32 cellular contexts compared by ENCODE assay signal in genomic region chr10:100297242-100297641, GRCh38. TPM values are rescaled to one million over a fixed set of nuclear protein-coding genes. Genes with fewer than 3 reads are reported as not detected.
"Had no signal": no experiment of that assay in that cellular context is flagged by ENCODE, and none has a peak within 500 bp of the region (broad histone marks: within the 10 kb centered on the region; RNA-seq: fewer than 3 reads in every experiment).

No MANE protein-coding gene starts in this region.

- ATAC-seq: activated naive CD8-positive, alpha-beta T cell treated with anti-CD3 and anti-CD28 coated beads, Interleukin-2, amount 50 U/mL, for 24 hours; activated T-cell treated with anti-CD3 and anti-CD28 coated beads, Interleukin-2, amount 50 U/mL, for 72 hours; body of pancreas; effector memory CD8-positive, alpha-beta T cell; foreskin keratinocyte; gastrocnemius medialis; heart left ventricle had no signal

- H3K27ac ChIP-seq: adrenal gland, body of pancreas, esophagus muscularis mucosa, foreskin keratinocyte, gastrocnemius medialis, heart left ventricle had no signal

- H3K4me1 ChIP-seq: adrenal gland, body of pancreas, esophagus muscularis mucosa, foreskin keratinocyte, gastrocnemius medialis, heart left ventricle had no signal

- DNase-seq: activated CD4-positive, alpha-beta memory T cell treated with anti-CD3 and anti-CD28 coated beads, Interleukin-2, amount 10 ng/mL, durations not matched to agents 7 days and 5 days; activated CD4-positive, alpha-beta T cell treated with anti-CD3 and anti-CD28 coated beads for 1 hour; activated CD4-positive, alpha-beta T cell treated with anti-CD3 and anti-CD28 coated beads for 4 hours; activated CD4-positive, alpha-beta T cell treated with anti-CD3 and anti-CD28 coated beads, Interleukin-2, amount 10 ng/mL, durations not matched to agents 7 days and 5 days; activated CD4-positive, alpha-beta T cell treated with anti-CD3 and anti-CD28 coated beads, Interleukin-2, amount 50 U/mL, for 4 hours; activated CD8-positive, alpha-beta memory T cell treated with anti-CD3 and anti-CD28 coated beads, Interleukin-2, amount 50 U/mL, for 48 hours; activated effector memory CD4-positive, alpha-beta T cell treated with Interleukin-2 at 50 U/mL for 16 hours; activated gamma-delta T cell treated with Interleukin-2 at 50 U/mL for 16 hours; activated naive CD4-positive, alpha-beta T cell treated with Interleukin-2 at 50 U/mL for 16 hours; activated naive CD8-positive, alpha-beta T cell treated with anti-CD3 and anti-CD28 coated beads for 36 hours; activated naive CD8-positive, alpha-beta T cell treated with anti-CD3 and anti-CD28 coated beads, Interleukin-2, amount 50 U/mL, for 24 hours; activated T-cell treated with anti-CD3 and anti-CD28 coated beads for 4 hours; activated T-cell treated with anti-CD3 and anti-CD28 coated beads, Interleukin-2, amount 50 U/mL, for 24 hours; activated T-cell treated with anti-CD3 and anti-CD28 coated beads, Interleukin-2, amount 50 U/mL, for 72 hours; adrenal gland; amygdala; aorta; body of pancreas; caudate nucleus; cortex of kidney; dermis blood vessel endothelial cell; effector CD4-positive, alpha-beta T cell; effector memory CD8-positive, alpha-beta T cell; erythroblast; foreskin keratinocyte; gastrocnemius medialis; glutamatergic neuron; heart left ventricle; T-helper 2 cell had no signal

- H3K9me3 Mint-ChIP-seq: activated CD4-positive, alpha-beta memory T cell treated with anti-CD3 and anti-CD28 coated beads, Interleukin-2, amount 10 ng/mL, durations not matched to agents 7 days and 5 days; activated CD4-positive, alpha-beta T cell treated with anti-CD3 and anti-CD28 coated beads, Interleukin-2, amount 10 ng/mL, durations not matched to agents 7 days and 5 days; activated naive CD4-positive, alpha-beta T cell treated with anti-CD3 and anti-CD28 coated beads, Interleukin-2, amount 50 U/mL, for 24 hours; activated naive CD8-positive, alpha-beta T cell treated with anti-CD3 and anti-CD28 coated beads for 36 hours; activated naive CD8-positive, alpha-beta T cell treated with anti-CD3 and anti-CD28 coated beads, Interleukin-2, amount 50 U/mL, for 24 hours; activated T-cell treated with anti-CD3 and anti-CD28 coated beads, Interleukin-2, amount 50 U/mL, for 24 hours; activated T-cell treated with anti-CD3 and anti-CD28 coated beads, Interleukin-2, amount 50 U/mL, for 72 hours; effector memory CD8-positive, alpha-beta T cell had no signal

- H3K4me3 ChIP-seq: adrenal gland, body of pancreas, esophagus muscularis mucosa, gastrocnemius medialis, heart left ventricle had no signal

- H3K27me3 ChIP-seq: body of pancreas had no signal

- H3K27ac Mint-ChIP-seq: activated CD4-positive, alpha-beta memory T cell treated with anti-CD3 and anti-CD28 coated beads, Interleukin-2, amount 10 ng/mL, durations not matched to agents 7 days and 5 days; activated CD4-positive, alpha-beta T cell treated with anti-CD3 and anti-CD28 coated beads, Interleukin-2, amount 10 ng/mL, durations not matched to agents 7 days and 5 days; activated naive CD4-positive, alpha-beta T cell treated with anti-CD3 and anti-CD28 coated beads, Interleukin-2, amount 50 U/mL, for 24 hours; activated naive CD8-positive, alpha-beta T cell treated with anti-CD3 and anti-CD28 coated beads for 36 hours; activated naive CD8-positive, alpha-beta T cell treated with anti-CD3 and anti-CD28 coated beads, Interleukin-2, amount 50 U/mL, for 24 hours; activated T-cell treated with anti-CD3 and anti-CD28 coated beads, Interleukin-2, amount 50 U/mL, for 24 hours; activated T-cell treated with anti-CD3 and anti-CD28 coated beads, Interleukin-2, amount 50 U/mL, for 72 hours; effector memory CD8-positive, alpha-beta T cell had no signal

- H3K36me3 ChIP-seq: adrenal gland, esophagus muscularis mucosa, gastrocnemius medialis, heart left ventricle had no signal

- H3K4me3 Mint-ChIP-seq: activated CD4-positive, alpha-beta memory T cell treated with anti-CD3 and anti-CD28 coated beads, Interleukin-2, amount 10 ng/mL, durations not matched to agents 7 days and 5 days; activated CD4-positive, alpha-beta T cell treated with anti-CD3 and anti-CD28 coated beads, Interleukin-2, amount 10 ng/mL, durations not matched to agents 7 days and 5 days; activated naive CD4-positive, alpha-beta T cell treated with anti-CD3 and anti-CD28 coated beads, Interleukin-2, amount 50 U/mL, for 24 hours; activated naive CD8-positive, alpha-beta T cell treated with anti-CD3 and anti-CD28 coated beads for 36 hours; activated naive CD8-positive, alpha-beta T cell treated with anti-CD3 and anti-CD28 coated beads, Interleukin-2, amount 50 U/mL, for 24 hours; activated T-cell treated with anti-CD3 and anti-CD28 coated beads, Interleukin-2, amount 50 U/mL, for 24 hours; activated T-cell treated with anti-CD3 and anti-CD28 coated beads, Interleukin-2, amount 50 U/mL, for 72 hours; effector memory CD8-positive, alpha-beta T cell had no signal

- H3K9me3 ChIP-seq: adrenal gland, body of pancreas, gastrocnemius medialis had no signal

- H3K36me3 Mint-ChIP-seq: activated naive CD4-positive, alpha-beta T cell treated with anti-CD3 and anti-CD28 coated beads, Interleukin-2, amount 50 U/mL, for 24 hours; activated naive CD8-positive, alpha-beta T cell treated with anti-CD3 and anti-CD28 coated beads for 36 hours had no signal

- H3K4me1 Mint-ChIP-seq: activated CD4-positive, alpha-beta memory T cell treated with anti-CD3 and anti-CD28 coated beads, Interleukin-2, amount 10 ng/mL, durations not matched to agents 7 days and 5 days; activated CD4-positive, alpha-beta T cell treated with anti-CD3 and anti-CD28 coated beads, Interleukin-2, amount 10 ng/mL, durations not matched to agents 7 days and 5 days; activated naive CD4-positive, alpha-beta T cell treated with anti-CD3 and anti-CD28 coated beads, Interleukin-2, amount 50 U/mL, for 24 hours; activated naive CD8-positive, alpha-beta T cell treated with anti-CD3 and anti-CD28 coated beads for 36 hours; activated naive CD8-positive, alpha-beta T cell treated with anti-CD3 and anti-CD28 coated beads, Interleukin-2, amount 50 U/mL, for 24 hours had no signal

RNA-seq across cellular contexts. Expression of gene PKD2L1, which starts 32.8 kb away (rescaled TPM):
- total RNA-seq: activated CD4-positive, alpha-beta T cell treated with anti-CD3 and anti-CD28 coated beads, Interleukin-2, amount 10 ng/mL, durations not matched to agents 7 days and 5 days; activated naive CD8-positive, alpha-beta T cell treated with anti-CD3 and anti-CD28 coated beads for 36 hours; adrenal gland; body of pancreas; chondrocyte; dermis blood vessel endothelial cell; esophagus muscularis mucosa; foreskin keratinocyte; gastrocnemius medialis; heart left ventricle had no signal
- polyA plus RNA-seq: foreskin keratinocyte, heart left ventricle had no signal
